16 cellular contexts compared by ENCODE assay signal in genomic region chr15:66803749-66804148, GRCh38.
DNase-seq lines count a peak whose midpoint lies in the region; ATAC-seq, FAIRE-seq and TF ChIP-seq lines count a peak whose summit lies in the region.
"Had no signal": no experiment of that assay in that cellular context is flagged by ENCODE, and none has a peak within 500 bp of the region (broad histone marks: within the 10 kb centered on the region; RNA-seq: fewer than 3 reads in every experiment).

No MANE protein-coding gene starts in this region.

- H2AFZ ChIP-seq in astrocyte (ENCODE audit: low read depth, low read length) (no peak overlapping the region), mesenchymal stem cell (ENCODE audit: low read depth, low read length) (peak overlapping the region; percentile 37), smooth muscle cell (ENCODE audit: low read depth) (no peak overlapping the region)

- peak overlapping the region; percentile 68; the same call in 1 of the 2 replicates for H3K27ac ChIP-seq in HEK293 (ENCODE audit: extremely low read depth, low read depth, low read length)
- H3K27ac ChIP-seq in astrocyte (ENCODE audit: low read depth, low read length), result peak overlapping the region; percentile 51
- H3K27ac ChIP-seq in mesenchymal stem cell (ENCODE audit: low read length, poor library complexity, severe bottlenecking), result peak overlapping the region; percentile 89
- H3K27ac ChIP-seq in smooth muscle cell (ENCODE audit: low read depth), result peak overlapping the region; percentile 95
- no peak overlapping the region for H3K27ac ChIP-seq in effector memory CD4-positive, alpha-beta T cell (ENCODE audit: insufficient read depth, low read length, poor library complexity, severe bottlenecking)
- H3K27ac ChIP-seq: C4-2B, HL-60 had no signal

- H4K91ac ChIP-seq in mesenchymal stem cell (ENCODE audit: low read length), result peak overlapping the region; percentile 100

- H3K79me2 ChIP-seq in astrocyte (ENCODE audit: insufficient read depth, low read length) (no peaks in the 10 kb centered on the region), smooth muscle cell (ENCODE audit: low read depth) (no peaks in the 10 kb centered on the region)

- TF ChIP-seq CTCF in HEK293 (tag by site-specific recombination; IDR thresholded peaks at IDR 0.05) (no peak), astrocyte (IDR thresholded peaks at IDR 0.05; ENCODE audit: insufficient read depth, low read depth, low read length) (no peak), smooth muscle cell (IDR thresholded peaks at IDR 0.05; ENCODE audit: borderline replicate concordance, insufficient read depth, poor library complexity, severe bottlenecking) (no peak)

- peak overlapping the region; percentile 99 for H3K4ac ChIP-seq in mesenchymal stem cell (ENCODE audit: low read depth in 1 of 2, low read length in 2 of 2)

- H3K9me3 ChIP-seq in HEK293 (ENCODE audit: control insufficient read depth, insufficient read depth, low read depth, low read length), result no peaks in the 10 kb centered on the region
- no peaks in the 10 kb centered on the region for H3K9me3 ChIP-seq in astrocyte (ENCODE audit: insufficient read depth, low read depth, low read length)
- no peaks in the 10 kb centered on the region for H3K9me3 ChIP-seq in mesenchymal stem cell (ENCODE audit: control insufficient read depth, low read length)
- H3K9me3 ChIP-seq in smooth muscle cell (replicated peaks; ENCODE audit: low read depth), result no peaks in the 10 kb centered on the region
- H3K9me3 ChIP-seq in effector memory CD4-positive, alpha-beta T cell (ENCODE audit: control insufficient read depth, low read length), result no peaks in the 10 kb centered on the region

- peak overlapping the region; percentile 69 for H3K27ac Mint-ChIP-seq in astrocyte (ENCODE audit: unreplicated experiment)
- H3K27ac Mint-ChIP-seq: activated naive CD8-positive, alpha-beta T cell treated with anti-CD3 and anti-CD28 coated beads, Interleukin-2, amount 10 ng/mL, durations not matched to agents 7 days and 5 days; effector memory CD8-positive, alpha-beta T cell; memory B cell had no signal

- H3K4me3 Mint-ChIP-seq in astrocyte (ENCODE audit: unreplicated experiment), result no peak overlapping the region
- H3K4me3 Mint-ChIP-seq: activated naive CD8-positive, alpha-beta T cell treated with anti-CD3 and anti-CD28 coated beads, Interleukin-2, amount 10 ng/mL, durations not matched to agents 7 days and 5 days; effector memory CD8-positive, alpha-beta T cell; memory B cell had no signal

- no peak overlapping the region for H3K4me3 ChIP-seq in HEK293 (ENCODE audit: low read depth, low read length)
- peak overlapping the region; percentile 22 for H3K4me3 ChIP-seq in astrocyte (ENCODE audit: insufficient read depth, low read depth, low read length)
- H3K4me3 ChIP-seq in mesenchymal stem cell (ENCODE audit: insufficient read depth in 1 of 2, low read depth in 1 of 2, low read length in 2 of 2), result no peak overlapping the region
- H3K4me3 ChIP-seq in smooth muscle cell, result no peak overlapping the region
- no peak overlapping the region for H3K4me3 ChIP-seq in effector memory CD4-positive, alpha-beta T cell (ENCODE audit: insufficient read depth, low read depth, low read length, poor library complexity, severe bottlenecking)

- H3K18ac ChIP-seq in mesenchymal stem cell (ENCODE audit: low read depth in 1 of 2, low read length in 2 of 2), result peak overlapping the region; percentile 96 to 99

- ATAC-seq in GM19324 (IDR thresholded peaks at IDR 0.05; ENCODE audit: low FRiP score, unreplicated experiment), result no peak
- no peak for ATAC-seq in HG02870 (IDR thresholded peaks at IDR 0.05; ENCODE audit: unreplicated experiment)
- ATAC-seq: effector memory CD8-positive, alpha-beta T cell had no signal

- H2BK12ac ChIP-seq in mesenchymal stem cell (ENCODE audit: low read length in 2 of 2), result peak overlapping the region; percentile 98 to 100

- CTCF ChIA-PET in HEK293 (lab: Yijun Ruan, JAX), result interaction anchor here (0.9 to 1.5 kb wide), 3 partner anchors 34 to 48 kb away, joined by 3 to 6 read pairs (median 4); no protein-coding TSS in a partner anchor

- no peaks in the 10 kb centered on the region for H3K27me3 Mint-ChIP-seq in astrocyte (ENCODE audit: low read depth, unreplicated experiment)

- no peaks in the 10 kb centered on the region for H3K36me3 Mint-ChIP-seq in astrocyte (ENCODE audit: low read depth, unreplicated experiment)
- H3K36me3 Mint-ChIP-seq: activated naive CD8-positive, alpha-beta T cell treated with anti-CD3 and anti-CD28 coated beads, Interleukin-2, amount 10 ng/mL, durations not matched to agents 7 days and 5 days; memory B cell had no signal

- H3K14ac ChIP-seq in mesenchymal stem cell (ENCODE audit: low read length in 2 of 2), result peak overlapping the region in 1 of 2 experiments; percentile 84

- H2BK5ac ChIP-seq in mesenchymal stem cell (ENCODE audit: low read depth, low read length, poor library complexity, severe bottlenecking), result peak overlapping the region; percentile 35

- peak overlapping the region in 1 of 2 experiments; percentile 90 for H3K23ac ChIP-seq in mesenchymal stem cell (ENCODE audit: low read length in 2 of 2)

- H2BK120ac ChIP-seq in mesenchymal stem cell (ENCODE audit: low read depth, low read length), result peak overlapping the region; percentile 100

- POLR2A ChIA-PET in HEK293 (lab: Yijun Ruan, JAX), result interaction anchor here (0.6 to 1.5 kb wide), 5 partner anchors 14 to 101 kb away, joined by 3 to 6 read pairs (median 4); no protein-coding TSS in a partner anchor

- H3K4me1 ChIP-seq in HEK293 (ENCODE audit: control insufficient read depth, insufficient read depth, low read length), result peaks cover 10% of the 10 kb centered on the region
- peaks cover 40% of the 10 kb centered on the region for H3K4me1 ChIP-seq in astrocyte (ENCODE audit: insufficient read depth, low read length)
- H3K4me1 ChIP-seq in mesenchymal stem cell (ENCODE audit: control insufficient read depth, insufficient read depth, low read depth, low read length), result peaks cover 26% of the 10 kb centered on the region
- peaks cover 20% of the 10 kb centered on the region for H3K4me1 ChIP-seq in smooth muscle cell (ENCODE audit: low read depth)
- no peaks in the 10 kb centered on the region for H3K4me1 ChIP-seq in effector memory CD4-positive, alpha-beta T cell (ENCODE audit: control insufficient read depth, insufficient read depth, low read length, poor library complexity, severe bottlenecking)

- DNase-seq in astrocyte (ENCODE audit: low read depth) (no peak), mesenchymal stem cell (no peak), smooth muscle cell (lab: John Stamatoyannopoulos, UW; ENCODE audit: unreplicated experiment) (no peak), GM19238 (ENCODE audit: insufficient read length, low spot score) (no peak)
- DNase-seq in effector memory CD4-positive, alpha-beta T cell, result no peak
- DNase-seq: activated naive CD8-positive, alpha-beta T cell treated with anti-CD3 and anti-CD28 coated beads, Interleukin-2, amount 10 ng/mL, durations not matched to agents 7 days and 5 days; effector memory CD8-positive, alpha-beta T cell; GDM1; hippocampal formation; NCI-H345 had no signal

- peak overlapping the region; percentile 40 for H3K9ac ChIP-seq in astrocyte (ENCODE audit: low read length)
- H3K9ac ChIP-seq in mesenchymal stem cell (ENCODE audit: low read length), result peak overlapping the region; percentile 90
- no peak overlapping the region for H3K9ac ChIP-seq in smooth muscle cell (ENCODE audit: low read depth)

- H2AK5ac ChIP-seq in mesenchymal stem cell (ENCODE audit: low read length, severe bottlenecking), result peak overlapping the region; percentile 99

- H3K4me2 ChIP-seq in astrocyte (ENCODE audit: low read length), result peak overlapping the region; percentile 77
- no peak overlapping the region for H3K4me2 ChIP-seq in mesenchymal stem cell (ENCODE audit: low read length, poor library complexity, severe bottlenecking)
- H3K4me2 ChIP-seq in smooth muscle cell, result peak overlapping the region; percentile 43

- FAIRE-seq in astrocyte (lab: Jason Lieb, UNC), result no peak

- no peaks in the 10 kb centered on the region for H3K79me1 ChIP-seq in mesenchymal stem cell (replicated peaks; ENCODE audit: low read length, poor library complexity, severe bottlenecking)

- no peaks in the 10 kb centered on the region for H3K36me3 ChIP-seq in HEK293 (ENCODE audit: control insufficient read depth in 2 of 2, insufficient read depth in 1 of 2, low read length in 2 of 2)
- no peaks in the 10 kb centered on the region for H3K36me3 ChIP-seq in astrocyte (ENCODE audit: insufficient read depth, low read length)
- no peaks in the 10 kb centered on the region for H3K36me3 ChIP-seq in mesenchymal stem cell (ENCODE audit: control insufficient read depth in 1 of 2, insufficient read depth in 2 of 2, low read depth in 1 of 2, low read length in 2 of 2)
- H3K36me3 ChIP-seq in smooth muscle cell (ENCODE audit: low read depth), result no peaks in the 10 kb centered on the region
- H3K36me3 ChIP-seq in effector memory CD4-positive, alpha-beta T cell (ENCODE audit: control insufficient read depth, insufficient read depth, low read length), result no peaks in the 10 kb centered on the region

- H4K20me1 ChIP-seq in astrocyte (ENCODE audit: insufficient read depth, low read length), result no peaks in the 10 kb centered on the region
- H4K20me1 ChIP-seq in smooth muscle cell (ENCODE audit: low read depth), result no peaks in the 10 kb centered on the region

- 83% methylated on average over 1 of the region's 1 CpG for WGBS in mesenchymal stem cell
- WGBS in smooth muscle cell (ENCODE audit: low lambda C conversion rate), result 89% methylated on average over 1 of the region's 1 CpG

- H4K8ac ChIP-seq in mesenchymal stem cell (ENCODE audit: low read length), result peak overlapping the region; percentile 96

- H3K27me3 ChIP-seq in astrocyte (ENCODE audit: insufficient read depth, low read length) (no peaks in the 10 kb centered on the region), mesenchymal stem cell (ENCODE audit: control insufficient read depth in 1 of 2, insufficient read depth in 1 of 2, low read length in 2 of 2) (no peaks in the 10 kb centered on the region), smooth muscle cell (ENCODE audit: low read depth) (no peaks in the 10 kb centered on the region)
- no peaks in the 10 kb centered on the region for H3K27me3 ChIP-seq in effector memory CD4-positive, alpha-beta T cell (replicated peaks; ENCODE audit: control insufficient read depth, insufficient read depth, low read length, poor library complexity, severe bottlenecking)

- H2BK15ac ChIP-seq in mesenchymal stem cell (ENCODE audit: low read depth, poor library complexity, severe bottlenecking), result peak overlapping the region; percentile 73

- peaks cover 2% of the 10 kb centered on the region for H3K9me3 Mint-ChIP-seq in astrocyte (ENCODE audit: unreplicated experiment)
- H3K9me3 Mint-ChIP-seq: activated naive CD8-positive, alpha-beta T cell treated with anti-CD3 and anti-CD28 coated beads, Interleukin-2, amount 10 ng/mL, durations not matched to agents 7 days and 5 days; effector memory CD8-positive, alpha-beta T cell; memory B cell had no signal

- peaks cover 31% of the 10 kb centered on the region for H3K4me1 Mint-ChIP-seq in astrocyte (ENCODE audit: low read depth, unreplicated experiment)
- H3K4me1 Mint-ChIP-seq: memory B cell had no signal

- H3F3A ChIP-seq in smooth muscle cell (ENCODE audit: low read depth), result peaks cover 16% of the 10 kb centered on the region

TF ChIP-seq in HEK293, 187 proteins besides CTCF, POLR2A, EP300 and RAD21 (continues in another document):
- TF ChIP-seq ZBTB17 (tag by site-specific recombination; IDR thresholded peaks at IDR 0.05), result no peak
